In the genomic region with DNA sequence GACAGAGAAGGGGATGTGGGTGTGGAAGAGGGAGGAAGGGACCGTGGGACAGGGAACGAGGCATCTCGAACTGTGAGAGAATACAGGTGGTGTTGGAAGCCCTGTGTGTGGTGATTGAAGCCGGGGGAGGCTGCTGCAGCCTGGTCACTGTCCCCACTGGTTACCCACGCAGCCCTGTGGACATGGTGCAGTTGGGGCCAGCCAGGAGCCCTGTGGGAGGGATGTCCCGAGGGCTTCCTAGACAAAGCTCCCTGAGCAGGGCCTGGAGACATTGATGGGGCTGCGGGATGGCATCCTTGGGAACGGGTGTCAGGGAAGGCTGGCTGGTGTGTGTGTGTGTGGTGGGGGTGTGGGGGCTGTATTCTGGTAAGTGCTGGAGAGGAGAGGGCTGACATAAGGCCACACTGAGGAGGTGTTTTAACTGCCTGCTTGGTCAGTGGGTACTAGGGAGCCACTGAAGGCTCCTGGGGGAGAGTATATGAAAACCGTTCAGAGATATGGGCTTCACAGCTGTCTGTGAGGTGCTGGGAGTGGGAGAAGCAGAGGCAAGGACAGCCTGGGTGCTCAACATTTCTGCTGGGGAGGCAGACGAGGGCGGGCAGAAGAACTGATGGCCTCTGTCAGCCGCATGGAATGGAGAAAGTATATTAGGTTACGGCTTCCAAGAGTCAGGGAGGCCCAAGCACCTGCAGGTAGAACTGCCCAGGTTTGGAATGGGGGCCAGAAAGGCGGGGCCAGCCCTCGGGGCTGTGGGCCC, we compare ENCODE assay signal across 21 cellular contexts. TPM values are rescaled to one million over a fixed set of nuclear protein-coding genes. Genes with fewer than 3 reads are reported as not detected.
A peak's percentile ranks its signal among the peaks of the same experiment; 100 is the strongest.
DNase-seq lines count a peak whose midpoint lies in the region; ATAC-seq and TF ChIP-seq lines count a peak whose summit lies in the region.
"Had no signal": no experiment of that assay in that cellular context is flagged by ENCODE, and none has a peak within 500 bp of the region (broad histone marks: within the 10 kb centered on the region; RNA-seq: fewer than 3 reads in every experiment).

No MANE protein-coding gene starts in this region.

- CTCF ChIA-PET in Caco-2 (lab: Charles Lee): no interaction called here
- CTCF ChIA-PET in CD4-positive, alpha-beta memory T cell (lab: Charles Lee; ENCODE audit: partially characterized antibody): no interaction called here

- WGBS in prostate gland: 68% methylated on average over 15 of the region's 15 CpGs

- H3K4me3 Mint-ChIP-seq in Caco-2 (ENCODE audit: unreplicated experiment): no peak overlapping the region
- H3K4me3 Mint-ChIP-seq in CD4-positive, alpha-beta memory T cell: no peak overlapping the region
- H3K4me3 Mint-ChIP-seq: activated CD8-positive, alpha-beta memory T cell treated with anti-CD3 and anti-CD28 coated beads, Interleukin-2, amount 10 ng/mL, durations not matched to agents 7 days and 5 days; mesothelial cell of epicardium; T-helper 1 cell treated with Interleukin-12 subunit alpha and Interleukin-12 subunit beta and Interleukin-4 antibody, amounts not matched to agents 30 μg/mL and 1 μg/mL, for 36 hours had no signal

- no peak for ATAC-seq in left ventricle myocardium superior
- ATAC-seq: activated CD8-positive, alpha-beta memory T cell treated with anti-CD3 and anti-CD28 coated beads, Interleukin-2, amount 10 ng/mL, durations not matched to agents 7 days and 5 days had no signal

- H3K4me1 ChIP-seq in Caco-2 (peaks cover 19% of the 10 kb centered on the region), prostate gland (replicated peaks) (peaks cover 34% of the 10 kb centered on the region)
- H3K4me1 ChIP-seq in CD4-positive, alpha-beta memory T cell (ENCODE audit: insufficient read depth, low read length): no peaks in the 10 kb centered on the region

- no peaks in the 10 kb centered on the region for H3K9me3 Mint-ChIP-seq in Caco-2 (ENCODE audit: unreplicated experiment)
- no peaks in the 10 kb centered on the region for H3K9me3 Mint-ChIP-seq in CD4-positive, alpha-beta memory T cell
- H3K9me3 Mint-ChIP-seq: mesothelial cell of epicardium had no signal

- no peaks in the 10 kb centered on the region for H3K27me3 Mint-ChIP-seq in Caco-2 (ENCODE audit: insufficient read depth, unreplicated experiment)
- H3K27me3 Mint-ChIP-seq in CD4-positive, alpha-beta memory T cell: no peaks in the 10 kb centered on the region
- H3K27me3 Mint-ChIP-seq: activated CD8-positive, alpha-beta memory T cell treated with anti-CD3 and anti-CD28 coated beads, Interleukin-2, amount 10 ng/mL, durations not matched to agents 7 days and 5 days had no signal

- TF ChIP-seq POLR2A in prostate gland (IDR thresholded peaks at IDR 0.05): no peak

- peak overlapping the region; percentile 37 for H3K27ac ChIP-seq in angular gyrus (ENCODE audit: low read depth, low read length)
- H3K27ac ChIP-seq in prostate gland: peak overlapping the region; percentile 77 to 83
- H3K27ac ChIP-seq in CD4-positive, alpha-beta memory T cell (ENCODE audit: low read depth, low read length): no peak overlapping the region
- H3K27ac ChIP-seq: hepatocyte had no signal

- H3K4me3 ChIP-seq in Caco-2 (ENCODE audit: low read depth, low read length) (no peak overlapping the region), prostate gland (no peak overlapping the region)
- no peak overlapping the region for H3K4me3 ChIP-seq in CD4-positive, alpha-beta memory T cell (ENCODE audit: low read length in 2 of 2)
- H3K4me3 ChIP-seq: hepatocyte had no signal

- H3K27me3 ChIP-seq in Caco-2 (replicated peaks; ENCODE audit: control insufficient read depth, insufficient read depth, low read length): no peaks in the 10 kb centered on the region
- no peaks in the 10 kb centered on the region for H3K27me3 ChIP-seq in prostate gland (replicated peaks; ENCODE audit: insufficient read depth)
- no peaks in the 10 kb centered on the region for H3K27me3 ChIP-seq in CD4-positive, alpha-beta memory T cell (ENCODE audit: insufficient read depth, low read length)
- H3K27me3 ChIP-seq: hepatocyte had no signal

- POLR2A ChIA-PET in Caco-2 (lab: Charles Lee): no interaction called here
- POLR2A ChIA-PET in CD4-positive, alpha-beta memory T cell (lab: Charles Lee; ENCODE audit: partially characterized antibody): no interaction called here

- DNase-seq in Caco-2 (no peak), left ventricle myocardium superior (peak; percentile 22), prostate gland (ENCODE audit: low spot score) (no peak), GM03348 (ENCODE audit: low spot score) (no peak), SKM-1 treated with dmso at 0.1 percent for 144 hours (lab: John Stamatoyannopoulos, UW; ENCODE audit: unreplicated experiment) (no peak)
- DNase-seq in CD4-positive, alpha-beta memory T cell: no peak
- DNase-seq: activated CD8-positive, alpha-beta memory T cell treated with anti-CD3 and anti-CD28 coated beads, Interleukin-2, amount 10 ng/mL, durations not matched to agents 7 days and 5 days; activated effector memory CD4-positive, alpha-beta T cell treated with Interleukin-2 at 50 U/mL for 16 hours; DMS 273 treated with DMSO at 0.1 percent for 48 hours; GF-D8; H7; Karpas-422; NCI-H1417; NK-92 treated with Interleukin-12 subunit alpha and Interleukin-12 subunit beta, amount 100 ng/mL, for 24 hours had no signal

- H3K36me3 ChIP-seq in Caco-2 (ENCODE audit: control insufficient read depth, insufficient read depth, low read length) (no peaks in the 10 kb centered on the region), prostate gland (no peaks in the 10 kb centered on the region)
- H3K36me3 ChIP-seq in CD4-positive, alpha-beta memory T cell (ENCODE audit: insufficient read depth, low read length): no peaks in the 10 kb centered on the region

- H3K27ac Mint-ChIP-seq in Caco-2 (ENCODE audit: unreplicated experiment): peak overlapping the region; percentile 61
- H3K27ac Mint-ChIP-seq in CD4-positive, alpha-beta memory T cell: peak overlapping the region in 1 of 7 donors; percentile 63
- H3K27ac Mint-ChIP-seq: activated CD8-positive, alpha-beta memory T cell treated with anti-CD3 and anti-CD28 coated beads, Interleukin-2, amount 10 ng/mL, durations not matched to agents 7 days and 5 days; mesothelial cell of epicardium; T-helper 1 cell treated with Interleukin-12 subunit alpha and Interleukin-12 subunit beta and Interleukin-4 antibody, amounts not matched to agents 30 μg/mL and 1 μg/mL, for 36 hours had no signal

- H3K9me3 ChIP-seq in Caco-2 (no peaks in the 10 kb centered on the region), prostate gland (no peaks in the 10 kb centered on the region)
- H3K9me3 ChIP-seq in CD4-positive, alpha-beta memory T cell (ENCODE audit: control insufficient read depth in 1 of 2, low read length in 2 of 2): no peaks in the 10 kb centered on the region

- no TSS peak for BruUV-seq in Caco-2 (replicated peaks; lab: Mats Ljungman, UMichigan)

- H3K36me3 Mint-ChIP-seq in Caco-2 (ENCODE audit: insufficient read depth, unreplicated experiment): no peaks in the 10 kb centered on the region
- no peaks in the 10 kb centered on the region for H3K36me3 Mint-ChIP-seq in CD4-positive, alpha-beta memory T cell
- H3K36me3 Mint-ChIP-seq: activated CD8-positive, alpha-beta memory T cell treated with anti-CD3 and anti-CD28 coated beads, Interleukin-2, amount 10 ng/mL, durations not matched to agents 7 days and 5 days; mesothelial cell of epicardium had no signal

- TF ChIP-seq CTCF in Caco-2 (IDR thresholded peaks at IDR 0.05; ENCODE audit: insufficient read depth in 1 of 2, low read depth in 1 of 2, low read length in 1 of 2, severe bottlenecking in 1 of 2, unreplicated experiment in 1 of 2) (no peak), prostate gland (IDR thresholded peaks at IDR 0.05) (no peak)

- intact Hi-C loops in Caco-2 (cut with micrococcal nuclease; ENCODE audit: unreplicated experiment): no loop called here
- intact Hi-C loops in left ventricle myocardium superior (cut with micrococcal nuclease): no loop called here
- intact Hi-C loops in prostate gland (cut with DNase I): no loop called here
- intact Hi-C loops in CD4-positive, alpha-beta memory T cell (cut with micrococcal nuclease): no loop called here

- peaks cover 15% of the 10 kb centered on the region for H3K4me1 Mint-ChIP-seq in Caco-2 (ENCODE audit: low read depth, unreplicated experiment)
- H3K4me1 Mint-ChIP-seq in CD4-positive, alpha-beta memory T cell: peaks cover 0 to 5% (median 4%) of the 10 kb centered on the region in 4 donors

RNA-seq across cellular contexts. Expression of a gene that starts 20.0 kb away (rescaled TPM):
- total RNA-seq in Caco-2 (2022) (21.7 and 23.4 TPM in 2 replicates), left ventricle myocardium superior (250 TPM), prostate gland (100 to 1,000 TPM in 1 of 2 donors, 10 to 100 TPM in 1; 77.9 to 136 TPM)
- total RNA-seq in CD4-positive, alpha-beta memory T cell: under 1 TPM in 1 of 2 experiments, not detected in 1; 0.26 TPM
- polyA plus RNA-seq in CD4-positive, alpha-beta memory T cell: not detected
- total RNA-seq: activated CD8-positive, alpha-beta memory T cell treated with anti-CD3 and anti-CD28 coated beads, Interleukin-2, amount 10 ng/mL, durations not matched to agents 7 days and 5 days; osteocyte; subcutaneous adipose tissue had no signal
- polyA plus RNA-seq: keratinocyte had no signal

Comparison
In these comparisons a context has a peak if more than half of its experiments do, and no peak if none do; other contexts are left out.
1. RNA of a gene that starts 20.0 kb away (total RNA-seq): 250 TPM in left ventricle myocardium superior (single experiment), 77.9 to 136 TPM in prostate gland and 21.7 to 23.4 TPM in Caco-2; 0.26 TPM in CD4-positive, alpha-beta memory T cell; every median in the first group is over 10 times any median in the second.